12 cellular contexts compared by ENCODE assay signal in the genomic region with DNA sequence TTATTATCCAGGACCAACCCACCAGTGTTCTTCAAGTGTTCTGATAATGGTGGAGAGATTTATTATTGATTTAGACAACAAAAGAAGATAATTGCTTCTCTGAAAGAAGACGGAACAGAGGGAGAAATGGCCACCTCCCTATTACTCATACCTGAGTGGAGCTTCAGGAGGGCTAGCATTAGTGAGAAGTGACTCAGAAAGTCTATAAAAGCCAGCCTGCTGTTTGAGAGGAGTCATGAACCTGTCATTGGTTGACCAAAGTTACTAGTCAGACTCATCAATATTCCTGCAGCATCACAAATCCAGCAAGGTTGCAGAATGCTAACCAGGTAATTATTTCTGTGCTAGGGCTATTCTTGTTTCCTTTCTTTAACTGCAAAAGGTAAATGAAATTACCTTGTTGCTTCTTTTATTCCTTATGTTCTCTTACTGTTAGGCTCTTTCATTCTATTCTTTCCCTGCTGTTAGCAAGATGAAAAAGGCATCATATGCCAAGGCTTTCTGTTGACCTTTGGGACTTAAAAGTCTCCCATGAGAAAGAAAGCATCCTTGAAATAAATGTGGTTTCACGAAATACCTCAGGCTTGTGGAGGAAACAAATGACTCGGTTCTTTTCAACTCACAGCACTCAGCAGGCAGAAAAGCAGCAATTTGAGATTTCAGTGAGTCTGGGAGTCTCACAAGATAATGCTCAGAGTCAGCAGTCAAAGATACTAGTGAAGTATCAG.
DNase-seq lines count a peak whose midpoint lies in the region; ATAC-seq and TF ChIP-seq lines count a peak whose summit lies in the region.
"Had no signal": no experiment of that assay in that cellular context is flagged by ENCODE, and none has a peak within 500 bp of the region (broad histone marks: within the 10 kb centered on the region; RNA-seq: fewer than 3 reads in every experiment).

No MANE protein-coding gene starts in this region.

- H3K9me3 Mint-ChIP-seq in brain = no peaks in the 10 kb centered on the region
- no peaks in the 10 kb centered on the region for H3K9me3 Mint-ChIP-seq in T-helper 2 cell treated with Interferon-gamma antibody and Interleukin-4, amounts not matched to agents 5 μg/mL and 100 μg/mL, for 36 hours

- intact Hi-C loops in colonic mucosa (cut with DNase I) = no loop called here
- intact Hi-C loops in left colon (cut with DNase I, micrococcal nuclease) = no loop called here

- no peaks in the 10 kb centered on the region for H3K27me3 ChIP-seq in MG63
- H3K27me3 ChIP-seq in colonic mucosa = no peaks in the 10 kb centered on the region
- H3K27me3 ChIP-seq: gastroesophageal sphincter had no signal

- DNase-seq in DMS53 (lab: John Stamatoyannopoulos, UW) (peak; percentile 61), MG63 (peak; percentile 16), midbrain (lab: John Stamatoyannopoulos, UW) (peak; percentile 3), colonic mucosa (no peak), left colon (no peak)
- no peak for DNase-seq in T-helper 2 cell treated with Interferon-gamma antibody and Interleukin-4, amounts not matched to agents 5 μg/mL and 100 μg/mL, for 36 hours (ENCODE audit: low spot score)
- DNase-seq: stimulated activated naive CD8-positive, alpha-beta T cell treated with anti-CD3 and anti-CD28 coated beads, Interleukin-15, Interleukin-2, amounts not matched to agents 100 U/mL and 50 U/mL, for 24 hours had no signal

- TF ChIP-seq CTCF in brain (conservative IDR thresholded peaks at IDR 0.05) = no peak
- TF ChIP-seq CTCF in colonic mucosa (IDR thresholded peaks at IDR 0.05) = no peak

- H3K27ac Mint-ChIP-seq in brain = peak overlapping the region; percentile 0 to 86 (median 69)
- no peak overlapping the region for H3K27ac Mint-ChIP-seq in T-helper 2 cell treated with Interferon-gamma antibody and Interleukin-4, amounts not matched to agents 5 μg/mL and 100 μg/mL, for 36 hours

- H3K4me3 Mint-ChIP-seq in brain = peak overlapping the region in 2 of 5 experiments; percentile 28 to 39
- H3K4me3 Mint-ChIP-seq in T-helper 2 cell treated with Interferon-gamma antibody and Interleukin-4, amounts not matched to agents 5 μg/mL and 100 μg/mL, for 36 hours = no peak overlapping the region

- no peak overlapping the region for H3K27ac ChIP-seq in colonic mucosa
- H3K27ac ChIP-seq: gastroesophageal sphincter, KMS-11, parathyroid adenoma had no signal

- no peak for ATAC-seq in HG03045 (IDR thresholded peaks at IDR 0.05; ENCODE audit: unreplicated experiment)
- ATAC-seq in left colon = no peak
- ATAC-seq: gastroesophageal sphincter; stimulated activated naive CD8-positive, alpha-beta T cell treated with anti-CD3 and anti-CD28 coated beads, Interleukin-15, Interleukin-2, amounts not matched to agents 100 U/mL and 50 U/mL, for 24 hours had no signal

- H3K9ac ChIP-seq in colonic mucosa (ENCODE audit: low read depth in 2 of 2, low read length in 2 of 2) = no peak overlapping the region
- H3K9ac ChIP-seq: KMS-11, parathyroid adenoma had no signal

- peaks cover 34% of the 10 kb centered on the region for H3K4me1 Mint-ChIP-seq in brain
- H3K4me1 Mint-ChIP-seq in T-helper 2 cell treated with Interferon-gamma antibody and Interleukin-4, amounts not matched to agents 5 μg/mL and 100 μg/mL, for 36 hours (ENCODE audit: low read depth) = no peaks in the 10 kb centered on the region

- no peaks in the 10 kb centered on the region for H3K9me3 ChIP-seq in MG63
- no peaks in the 10 kb centered on the region for H3K9me3 ChIP-seq in colonic mucosa
- H3K9me3 ChIP-seq: gastroesophageal sphincter had no signal

- peaks cover 8% of the 10 kb centered on the region for H3K27me3 Mint-ChIP-seq in brain
- H3K27me3 Mint-ChIP-seq in T-helper 2 cell treated with Interferon-gamma antibody and Interleukin-4, amounts not matched to agents 5 μg/mL and 100 μg/mL, for 36 hours (ENCODE audit: low read depth) = no peaks in the 10 kb centered on the region

- H3K4me3 ChIP-seq in MG63 (no peak overlapping the region), colonic mucosa (no peak overlapping the region)
- H3K4me3 ChIP-seq: gastroesophageal sphincter had no signal

- H3K4me1 ChIP-seq in colonic mucosa = no peaks in the 10 kb centered on the region
- H3K4me1 ChIP-seq: parathyroid adenoma had no signal

- H3K36me3 ChIP-seq in MG63 = no peaks in the 10 kb centered on the region
- H3K36me3 ChIP-seq in colonic mucosa = no peaks in the 10 kb centered on the region
- H3K36me3 ChIP-seq: gastroesophageal sphincter had no signal

- no peaks in the 10 kb centered on the region for H3K36me3 Mint-ChIP-seq in brain
- H3K36me3 Mint-ChIP-seq in T-helper 2 cell treated with Interferon-gamma antibody and Interleukin-4, amounts not matched to agents 5 μg/mL and 100 μg/mL, for 36 hours (ENCODE audit: low read depth) = no peaks in the 10 kb centered on the region

Comparison
In these comparisons a context has a peak if more than half of its experiments do, and no peak if none do; other contexts are left out.
1. DNase-seq: peak in DMS53 (single experiment), MG63 (single experiment) and midbrain (single experiment); none in colonic mucosa (single experiment), T-helper 2 cell treated with Interferon-gamma antibody and Interleukin-4, amounts not matched to agents 5 μg/mL and 100 μg/mL, for 36 hours (single experiment) and left colon (0 of 2).